Comparison of ENCODE assay signal across 13 cellular contexts in the genomic region with DNA sequence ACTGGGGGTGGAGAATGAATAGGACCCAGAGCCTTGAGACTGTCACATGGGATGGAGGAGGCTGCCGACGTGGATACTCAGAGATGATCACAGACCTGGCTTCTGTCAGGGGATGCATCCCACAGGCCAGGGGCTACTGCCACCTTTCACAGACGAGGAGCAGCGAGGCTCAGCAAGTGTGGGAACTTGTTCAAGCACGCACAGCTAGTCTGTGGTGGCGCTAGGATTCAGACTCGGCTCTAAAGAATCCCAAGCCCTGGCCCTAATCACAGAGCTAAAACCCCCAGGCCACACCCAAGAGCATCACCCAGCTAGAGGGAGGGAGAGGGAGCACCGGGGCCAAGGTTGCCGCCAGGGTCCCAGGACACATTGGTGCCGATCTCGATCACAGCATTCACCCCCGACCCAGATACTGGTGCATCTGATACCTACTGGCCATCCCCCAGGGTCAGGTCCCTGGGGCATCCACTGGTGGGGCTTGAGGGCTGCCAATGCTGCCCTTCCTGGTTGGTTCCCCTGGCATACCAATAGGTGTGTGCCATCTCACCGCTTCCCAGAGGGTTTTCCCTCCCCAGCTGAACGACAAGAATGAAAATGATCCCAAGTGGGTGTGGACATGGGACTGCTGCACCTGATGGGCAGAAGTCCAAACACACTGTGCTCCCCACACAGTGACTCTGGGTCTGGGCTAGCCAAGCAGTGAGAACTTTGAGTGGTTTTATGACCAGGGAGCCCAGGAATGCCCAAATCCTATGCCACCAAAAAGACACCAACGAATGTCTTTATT. TPM values are rescaled to one million over a fixed set of nuclear protein-coding genes. Genes with fewer than 3 reads are reported as not detected.
DNase-seq lines count a peak whose midpoint lies in the region; ATAC-seq and TF ChIP-seq lines count a peak whose summit lies in the region.
"Had no signal": no experiment of that assay in that cellular context is flagged by ENCODE, and none has a peak within 500 bp of the region (broad histone marks: within the 10 kb centered on the region; RNA-seq: fewer than 3 reads in every experiment).

No MANE protein-coding gene starts in this region.

- H3K9me3 ChIP-seq in heart right ventricle (no peaks in the 10 kb centered on the region), esophagus muscularis mucosa (no peaks in the 10 kb centered on the region), ovary (no peaks in the 10 kb centered on the region), upper lobe of left lung (no peaks in the 10 kb centered on the region)

- peak overlapping the region in 4 of 10 donors; percentile 1 to 30 (median 15) for H3K4me3 ChIP-seq in heart right ventricle
- H3K4me3 ChIP-seq in esophagus muscularis mucosa, result no peak overlapping the region
- no peak overlapping the region for H3K4me3 ChIP-seq in ovary
- H3K4me3 ChIP-seq in upper lobe of left lung, result peak overlapping the region in 1 of 4 donors; percentile 15

- H3K36me3 ChIP-seq in heart right ventricle (no peaks in the 10 kb centered on the region), esophagus muscularis mucosa (no peaks in the 10 kb centered on the region), ovary (no peaks in the 10 kb centered on the region), upper lobe of left lung (no peaks in the 10 kb centered on the region)

- ATAC-seq in heart right ventricle, result no peak
- ATAC-seq in left ventricle myocardium superior, result no peak
- ATAC-seq in upper lobe of left lung (ENCODE audit: low FRiP score in 2 of 2), result no peak
- ATAC-seq in GM19351 (IDR thresholded peaks at IDR 0.05; ENCODE audit: unreplicated experiment), result no peak
- ATAC-seq: naive thymus-derived CD8-positive, alpha-beta T cell had no signal

- peak overlapping the region in 9 of 10 donors; percentile 51 to 89 (median 75) for H3K27ac ChIP-seq in heart right ventricle
- H3K27ac ChIP-seq in esophagus muscularis mucosa (replicated peaks in 1 of 4), result peak overlapping the region; percentile 16 to 42 (median 35)
- H3K27ac ChIP-seq in ovary, result peak overlapping the region; percentile 65 to 81
- H3K27ac ChIP-seq in upper lobe of left lung, result peak overlapping the region; percentile 27 to 86 (median 78)

- no peak for TF ChIP-seq POLR2A in esophagus muscularis mucosa (IDR thresholded peaks at IDR 0.05; ENCODE audit: low read depth)
- no peak for TF ChIP-seq POLR2A in ovary (IDR thresholded peaks at IDR 0.05)
- no peak for TF ChIP-seq POLR2A in upper lobe of left lung (IDR thresholded peaks at IDR 0.05)

- intact Hi-C loops in heart right ventricle (cut with DNase I) (loop anchor here (5.0 to 10.0 kb wide), 12 partner anchors 57 to 287 kb away; no protein-coding TSS in a partner anchor), left ventricle myocardium superior (cut with micrococcal nuclease) (no loop called here), esophagus muscularis mucosa (cut with DNase I) (loop anchor here (5.0 kb wide), 1 partner anchor 287 kb away; no protein-coding TSS in a partner anchor), ovary (cut with DNase I) (loop anchor here (5.0 to 10.0 kb wide), 3 partner anchors 113 to 284 kb away; no protein-coding TSS in a partner anchor)

- H3K4me1 ChIP-seq in heart right ventricle (peaks cover 5 to 78% (median 59%) of the 10 kb centered on the region in 9 donors), esophagus muscularis mucosa (peaks cover 34 to 48% (median 45%) of the 10 kb centered on the region in 4 donors), ovary (ENCODE audit: insufficient read depth) (peaks cover 24% of the 10 kb centered on the region), upper lobe of left lung (peaks cover 24 to 49% (median 32%) of the 10 kb centered on the region in 4 donors)

- no peak for TF ChIP-seq CTCF in heart right ventricle (IDR thresholded peaks at IDR 0.05)
- TF ChIP-seq CTCF in esophagus muscularis mucosa (IDR thresholded peaks at IDR 0.05), result no peak
- no peak for TF ChIP-seq CTCF in ovary (IDR thresholded peaks at IDR 0.05)
- TF ChIP-seq CTCF in upper lobe of left lung (IDR thresholded peaks at IDR 0.05), result no peak

- DNase-seq in heart right ventricle (no peak), left ventricle myocardium superior (no peak), esophagus muscularis mucosa (ENCODE audit: extremely low spot score) (no peak), ovary (peak in 2 of 5 donors; percentile 33 to 40), upper lobe of left lung (no peak), dermis blood vessel endothelial cell (no peak)
- no peak for DNase-seq in activated CD8-positive, alpha-beta memory T cell treated with anti-CD3 and anti-CD28 coated beads, Interleukin-2, amount 50 U/mL, for 4 hours
- DNase-seq: COR-L47; NCI-H2081 treated with DMSO at 0.1 percent for 48 hours; NCI-H774; stimulated activated CD4-positive, alpha-beta T cell treated with anti-CD3 and anti-CD28 coated beads, Interleukin-4, amount 100 ng/mL, for 1 hour had no signal

- H3K27me3 ChIP-seq in heart right ventricle, result peaks cover 0 to 61% (median 13%) of the 10 kb centered on the region in 7 donors
- H3K27me3 ChIP-seq in esophagus muscularis mucosa, result peaks cover 0 to 89% (median 36%) of the 10 kb centered on the region in 4 donors
- no peaks in the 10 kb centered on the region for H3K27me3 ChIP-seq in ovary
- H3K27me3 ChIP-seq in upper lobe of left lung, result peaks cover 0 to 27% (median 8%) of the 10 kb centered on the region in 4 donors

- 49 to 50% methylated on average over 15 of the region's 15 CpGs for WGBS in heart right ventricle, 2 donors
- WGBS in esophagus muscularis mucosa, result 56% methylated on average over 5 of the region's 15 CpGs
- WGBS in ovary, 3 donors, result 33 to 45% (median 35%) methylated on average over 15 of the region's 15 CpGs
- WGBS in upper lobe of left lung, 2 donors, result 52 to 62% methylated on average over 4 to 15 of the region's 15 CpGs

- TF ChIP-seq EP300 in esophagus muscularis mucosa (IDR thresholded peaks at IDR 0.05) (no peak), ovary (IDR thresholded peaks at IDR 0.05) (no peak), upper lobe of left lung (IDR thresholded peaks at IDR 0.05) (no peak)

RNA-seq across cellular contexts. Expression of a gene that starts 6.2 kb away (rescaled TPM):
- 1 to 10 TPM in 9 of 10 donors, under 1 TPM in 1; 0.53 to 7.7 (median 1.5) TPM for total RNA-seq in heart right ventricle
- 1 to 10 TPM; 2.5 to 5.2 TPM for polyA plus RNA-seq in heart right ventricle
- total RNA-seq in left ventricle myocardium superior, result 2.5 TPM
- 1 to 10 TPM; 3.3 to 6.9 (median 3.7) TPM for total RNA-seq in esophagus muscularis mucosa
- total RNA-seq in ovary, result 10 to 100 TPM in 2 of 7 donors, 1 to 10 TPM in 5; 3.8 to 12.9 (median 8.2) TPM
- 1 to 10 TPM; 3.4 to 7.6 TPM for polyA plus RNA-seq in ovary
- 1 to 10 TPM; 1.6 to 7.4 (median 2.6) TPM for total RNA-seq in upper lobe of left lung
- total RNA-seq in dermis blood vessel endothelial cell, result 15.7 and 23.1 TPM in 2 replicates
- total RNA-seq: naive thymus-derived CD8-positive, alpha-beta T cell had no signal
- polyA plus RNA-seq: naive thymus-derived CD8-positive, alpha-beta T cell had no signal
